ENCODE assay signal across 1 cellular context in genomic region chr22:37696260-37696656, GRCh38.
TF ChIP-seq lines count a peak whose summit lies in the region.

No MANE protein-coding gene starts in this region.

TF ChIP-seq in GM12878, 131 proteins besides CTCF, POLR2A, EP300 and RAD21:
- peak; percentile 42; the same call in 1 of the 2 replicates for TF ChIP-seq NBN (IDR thresholded peaks at IDR 0.05)
